14 cellular contexts compared by ENCODE assay signal in the genomic region with DNA sequence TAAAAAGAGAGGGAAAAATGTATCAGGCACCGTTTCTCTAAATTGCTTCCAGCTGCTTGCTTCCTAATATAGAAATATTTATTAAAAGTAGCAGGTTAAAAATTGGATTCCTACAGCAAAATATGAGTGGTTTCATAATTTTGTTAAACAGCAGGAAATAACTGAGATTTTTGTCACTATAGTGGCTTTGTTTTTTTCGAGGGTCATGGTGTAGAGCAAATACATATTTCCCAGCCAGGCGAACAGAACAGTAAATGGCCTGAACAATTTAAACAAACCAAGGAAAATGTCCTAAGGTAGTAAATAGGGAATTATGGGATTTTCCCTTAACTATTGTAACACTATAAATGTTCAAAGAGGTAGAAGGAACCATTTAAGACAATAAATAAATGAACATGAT.
DNase-seq lines count a peak whose midpoint lies in the region; TF ChIP-seq lines count a peak whose summit lies in the region.
"Had no signal": no experiment of that assay in that cellular context is flagged by ENCODE, and none has a peak within 500 bp of the region (broad histone marks: within the 10 kb centered on the region; RNA-seq: fewer than 3 reads in every experiment).

No MANE protein-coding gene starts in this region.

- H3K27me3 ChIP-seq in SK-N-SH (ENCODE audit: insufficient read depth), result no peaks in the 10 kb centered on the region
- no peaks in the 10 kb centered on the region for H3K27me3 ChIP-seq in smooth muscle cell (ENCODE audit: low read depth)

- H3K9me3 ChIP-seq in SK-N-SH, result no peaks in the 10 kb centered on the region
- no peaks in the 10 kb centered on the region for H3K9me3 ChIP-seq in smooth muscle cell (replicated peaks; ENCODE audit: low read depth)
- H3K9me3 ChIP-seq: HAP-1 had no signal

- peaks cover 0 to 13% of the 10 kb centered on the region in 2 experiments; a peak in 3 of 4 replicates for H3K4me1 ChIP-seq in SK-N-SH (ENCODE audit: control insufficient read depth in 1 of 2, insufficient read depth in 2 of 2, low read depth in 1 of 2, low read length in 1 of 2)
- H3K4me1 ChIP-seq in smooth muscle cell (ENCODE audit: low read depth), result no peaks in the 10 kb centered on the region
- H3K4me1 ChIP-seq: A549, HAP-1 had no signal

- H3K27me3 Mint-ChIP-seq in chondrocyte (ENCODE audit: low read depth), result no peaks in the 10 kb centered on the region

- peaks cover 5% of the 10 kb centered on the region; the same call in 1 of the 2 replicates for H3K79me2 ChIP-seq in SK-N-SH (ENCODE audit: insufficient read depth)
- no peaks in the 10 kb centered on the region for H3K79me2 ChIP-seq in smooth muscle cell (ENCODE audit: low read depth)

- no peak for DNase-seq in SK-N-SH
- DNase-seq in chondrocyte (ENCODE audit: low spot score), result no peak
- DNase-seq in fibroblast of pulmonary artery (ENCODE audit: low read depth), result peak; percentile 36
- DNase-seq in pulmonary artery endothelial cell (ENCODE audit: low read depth, low spot score), result peak; percentile 15
- no peak for DNase-seq in NCI-H2227 treated with DMSO at 0.1 percent for 48 hours (lab: John Stamatoyannopoulos, UW)
- no peak for DNase-seq in smooth muscle cell (lab: John Stamatoyannopoulos, UW; ENCODE audit: unreplicated experiment)
- DNase-seq in NOMO-1 treated with DMSO at 0.1 percent for 48 hours (lab: John Stamatoyannopoulos, UW; ENCODE audit: unreplicated experiment), result no peak
- DNase-seq: CD8-positive, alpha-beta T cell; COR-L47; DMS153; DMS79 treated with DMSO at 0.1 percent for 48 hours had no signal

- POLR2A ChIA-PET in SK-N-SH (lab: Yijun Ruan, JAX), result no interaction called here

- no peaks in the 10 kb centered on the region for H4K20me1 ChIP-seq in SK-N-SH (ENCODE audit: insufficient read depth)
- H4K20me1 ChIP-seq in smooth muscle cell (ENCODE audit: low read depth), result no peaks in the 10 kb centered on the region

- H3K27ac Mint-ChIP-seq in chondrocyte (ENCODE audit: unreplicated experiment), result peak overlapping the region; percentile 82
- H3K27ac Mint-ChIP-seq: CD14-positive monocyte; CD8-positive, alpha-beta T cell had no signal

- TF ChIP-seq CTCF in SK-N-SH (IDR thresholded peaks at IDR 0.05), result no peak
- TF ChIP-seq CTCF in chondrocyte (IDR thresholded peaks at IDR 0.05), result no peak
- TF ChIP-seq CTCF in fibroblast of pulmonary artery (IDR thresholded peaks at IDR 0.05; ENCODE audit: low read length, missing control alignments), result no peak
- TF ChIP-seq CTCF in smooth muscle cell (IDR thresholded peaks at IDR 0.05; ENCODE audit: borderline replicate concordance, insufficient read depth, poor library complexity, severe bottlenecking), result no peak

- TF ChIP-seq RAD21 in SK-N-SH (IDR thresholded peaks at IDR 0.05; ENCODE audit: low read length), result no peak

- H3K4me2 ChIP-seq in SK-N-SH (0 out of 2 replicates have a peak overlapping the region, but pooled peaks have one; percentile 22), smooth muscle cell (no peak overlapping the region)
- H3K4me2 ChIP-seq: A549 had no signal

- H3K4me3 ChIP-seq in SK-N-SH (ENCODE audit: low read depth in 2 of 2, low read length in 1 of 2) (no peak overlapping the region), fibroblast of pulmonary artery (replicated peaks; ENCODE audit: low read depth, low read length) (no peak overlapping the region), smooth muscle cell (no peak overlapping the region)
- H3K4me3 ChIP-seq: A549, HAP-1 had no signal

- H3K9me3 Mint-ChIP-seq in chondrocyte (ENCODE audit: low read depth), result peaks cover 3% of the 10 kb centered on the region

- H3K36me3 ChIP-seq in SK-N-SH (replicated peaks in 1 of 2; ENCODE audit: control insufficient read depth in 1 of 2, insufficient read depth in 2 of 2, low read length in 1 of 2) (no peaks in the 10 kb centered on the region), smooth muscle cell (ENCODE audit: low read depth) (no peaks in the 10 kb centered on the region)
- H3K36me3 ChIP-seq: HAP-1 had no signal

- peaks cover 48% of the 10 kb centered on the region for H3K4me1 Mint-ChIP-seq in chondrocyte (ENCODE audit: low read depth)

- H3K4me3 Mint-ChIP-seq in chondrocyte (ENCODE audit: unreplicated experiment), result no peak overlapping the region
- H3K4me3 Mint-ChIP-seq: CD14-positive monocyte; CD8-positive, alpha-beta T cell had no signal

- H2AFZ ChIP-seq in SK-N-SH (ENCODE audit: low read depth) (no peak overlapping the region), smooth muscle cell (ENCODE audit: low read depth) (no peak overlapping the region)

- no peak overlapping the region for H3K9ac ChIP-seq in SK-N-SH
- no peak overlapping the region for H3K9ac ChIP-seq in smooth muscle cell (ENCODE audit: low read depth)

- H3F3A ChIP-seq in SK-N-SH (replicated peaks; ENCODE audit: insufficient read depth) (no peaks in the 10 kb centered on the region), smooth muscle cell (ENCODE audit: low read depth) (no peaks in the 10 kb centered on the region)

- no peaks in the 10 kb centered on the region for H3K9me2 ChIP-seq in SK-N-SH

- peak overlapping the region in 1 of 2 experiments; percentile 62; a peak in 1 of 4 replicates for H3K27ac ChIP-seq in SK-N-SH (ENCODE audit: low read depth in 2 of 2, low read length in 1 of 2)
- no peak overlapping the region for H3K27ac ChIP-seq in smooth muscle cell (ENCODE audit: low read depth)
- H3K27ac ChIP-seq: A549 had no signal

- CTCF ChIA-PET in SK-N-SH (lab: Yijun Ruan, JAX), result no interaction called here

- peaks cover 2% of the 10 kb centered on the region for H3K36me3 Mint-ChIP-seq in chondrocyte (ENCODE audit: low read depth)

- 42% methylated on average over 3 of the region's 3 CpGs for WGBS in SK-N-SH (ENCODE audit: low lambda C conversion rate)
- WGBS in smooth muscle cell (ENCODE audit: low lambda C conversion rate), result 92% methylated on average over 3 of the region's 3 CpGs

- peak in 1 of 2 experiments; percentile 5; a peak in 1 of 4 replicates for TF ChIP-seq EP300 in SK-N-SH (IDR thresholded peaks at IDR 0.05; ENCODE audit: borderline replicate concordance in 1 of 2, low read depth in 1 of 2, low read length in 1 of 2)

TF ChIP-seq in SK-N-SH, 30 proteins besides CTCF, POLR2A, EP300 and RAD21:
- no peak for TF ChIP-seq EZH2phosphoT487 (IDR thresholded peaks at IDR 0.05; ENCODE audit: borderline replicate concordance, low read depth)
- TF ChIP-seq MXI1 (IDR thresholded peaks at IDR 0.05; ENCODE audit: low read depth, low read length), result no peak
- TF ChIP-seq TCF12 (IDR thresholded peaks at IDR 0.05), result peak; percentile 60

Comparison
In these comparisons a context has a peak if more than half of its experiments do, and no peak if none do; other contexts are left out.
1. DNase-seq: peak in fibroblast of pulmonary artery (single experiment) and pulmonary artery endothelial cell (single experiment); none in SK-N-SH (single experiment), chondrocyte (single experiment), NCI-H2227 treated with DMSO at 0.1 percent for 48 hours (single experiment), smooth muscle cell (single experiment) and NOMO-1 treated with DMSO at 0.1 percent for 48 hours (single experiment).